In the genomic region with DNA sequence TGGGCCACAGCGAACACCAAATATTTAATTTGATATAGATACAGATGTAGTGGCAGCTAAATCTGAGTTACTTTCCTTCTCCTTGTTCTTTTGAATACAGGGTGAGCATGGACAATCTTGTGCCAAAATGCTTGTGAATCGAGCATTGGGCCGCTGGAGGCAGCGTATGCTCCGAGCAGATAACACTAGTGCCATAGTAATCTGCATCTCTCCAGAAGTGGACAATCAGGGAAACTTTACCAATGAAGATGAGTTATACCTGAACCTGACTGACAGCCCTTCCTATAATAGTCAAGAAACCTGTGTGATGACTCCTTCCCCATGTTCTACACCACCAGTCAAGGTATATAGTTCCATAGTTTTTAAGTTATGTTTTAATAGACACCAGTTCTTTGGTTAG, we compare ENCODE assay signal across 30 cellular contexts.
"Had no signal": no experiment of that assay in that cellular context is flagged by ENCODE, and none has a peak within 500 bp of the region (broad histone marks: within the 10 kb centered on the region; RNA-seq: fewer than 3 reads in every experiment).

No MANE protein-coding gene starts in this region.

- H3K27ac ChIP-seq: body of pancreas, epithelial cell of prostate, gastrocnemius medialis, left ventricle myocardium inferior, parathyroid adenoma, thoracic aorta, WERI-Rb-1 had no signal

- H3K9ac ChIP-seq: parathyroid adenoma had no signal

- H2AFZ ChIP-seq: parathyroid adenoma had no signal

- H3K9me3 Mint-ChIP-seq: activated CD4-positive, alpha-beta memory T cell treated with anti-CD3 and anti-CD28 coated beads for 36 hours; activated CD4-positive, alpha-beta T cell treated with anti-CD3 and anti-CD28 coated beads, Interleukin-2, amount 10 ng/mL, durations not matched to agents 24 days and 14 days; activated naive CD4-positive, alpha-beta T cell treated with anti-CD3 and anti-CD28 coated beads, Interleukin-2, amount 50 U/mL, for 24 hours; activated T-cell treated with anti-CD3 and anti-CD28 coated beads, Interleukin-2, amount 50 U/mL, for 24 hours; activated T-helper 17 cell treated with anti-CD3 and anti-CD28 coated beads, Interleukin-2, amount 50 U/mL, for 72 hours had no signal

- H3K4me1 ChIP-seq: body of pancreas, left ventricle myocardium inferior had no signal

- H3K27ac Mint-ChIP-seq: activated CD4-positive, alpha-beta memory T cell treated with anti-CD3 and anti-CD28 coated beads for 36 hours; activated CD4-positive, alpha-beta T cell treated with anti-CD3 and anti-CD28 coated beads, Interleukin-2, amount 10 ng/mL, durations not matched to agents 24 days and 14 days; activated naive CD4-positive, alpha-beta T cell treated with anti-CD3 and anti-CD28 coated beads, Interleukin-2, amount 50 U/mL, for 24 hours; activated T-cell treated with anti-CD3 and anti-CD28 coated beads, Interleukin-2, amount 50 U/mL, for 24 hours; activated T-helper 17 cell treated with anti-CD3 and anti-CD28 coated beads, Interleukin-2, amount 50 U/mL, for 72 hours; T-helper 17 cell had no signal

- H3K4me3 ChIP-seq: body of pancreas, gastrocnemius medialis, left ventricle myocardium inferior, lung, mucosa of descending colon, thoracic aorta had no signal

- H3K27me3 Mint-ChIP-seq: activated CD4-positive, alpha-beta memory T cell treated with anti-CD3 and anti-CD28 coated beads for 36 hours; activated CD4-positive, alpha-beta T cell treated with anti-CD3 and anti-CD28 coated beads, Interleukin-2, amount 10 ng/mL, durations not matched to agents 24 days and 14 days; activated naive CD4-positive, alpha-beta T cell treated with anti-CD3 and anti-CD28 coated beads, Interleukin-2, amount 50 U/mL, for 24 hours; activated T-cell treated with anti-CD3 and anti-CD28 coated beads, Interleukin-2, amount 50 U/mL, for 24 hours; activated T-helper 17 cell treated with anti-CD3 and anti-CD28 coated beads, Interleukin-2, amount 50 U/mL, for 72 hours; T-helper 17 cell had no signal

- H3K27me3 ChIP-seq: body of pancreas, gastrocnemius medialis had no signal

- H3K4me3 Mint-ChIP-seq: activated CD4-positive, alpha-beta memory T cell treated with anti-CD3 and anti-CD28 coated beads for 36 hours; activated CD4-positive, alpha-beta T cell treated with anti-CD3 and anti-CD28 coated beads, Interleukin-2, amount 10 ng/mL, durations not matched to agents 24 days and 14 days; activated naive CD4-positive, alpha-beta T cell treated with anti-CD3 and anti-CD28 coated beads, Interleukin-2, amount 50 U/mL, for 24 hours; activated T-cell treated with anti-CD3 and anti-CD28 coated beads, Interleukin-2, amount 50 U/mL, for 24 hours; activated T-helper 17 cell treated with anti-CD3 and anti-CD28 coated beads, Interleukin-2, amount 50 U/mL, for 72 hours; T-helper 17 cell had no signal

- H3K9me3 ChIP-seq: body of pancreas, gastrocnemius medialis, left ventricle myocardium inferior, mucosa of descending colon, thoracic aorta had no signal

- FAIRE-seq: colon, endometrium, islet of Langerhans, urothelium cell line had no signal

- DNase-seq: activated CD4-positive, alpha-beta memory T cell treated with anti-CD3 and anti-CD28 coated beads for 36 hours; activated CD4-positive, alpha-beta T cell treated with anti-CD3 and anti-CD28 coated beads, Interleukin-2, amount 10 ng/mL, durations not matched to agents 24 days and 14 days; activated CD4-positive, CD25-positive, alpha-beta regulatory T cell treated with anti-CD3 and anti-CD28 coated beads, Interleukin-2, amount 50 U/mL, for 72 hours; activated CD8-positive, alpha-beta memory T cell treated with anti-CD3 and anti-CD28 coated beads, Interleukin-2, amount 50 U/mL, for 48 hours; activated T-cell treated with anti-CD3 and anti-CD28 coated beads, Interleukin-2, amount 50 U/mL, for 24 hours; body of pancreas; dermis blood vessel endothelial cell; effector CD8-positive, alpha-beta T cell; gastrocnemius medialis; glutamatergic neuron; left ventricle myocardium inferior; mucosa of descending colon; occipital lobe; right cardiac atrium; stimulated activated CD4-positive, alpha-beta T cell treated with anti-CD3 and anti-CD28 coated beads, Interleukin-15, amount 100 ng/mL, for 24 hours; stimulated activated CD4-positive, alpha-beta T cell treated with anti-CD3 and anti-CD28 coated beads, Interleukin-2, amount 100 ng/mL, for 24 hours; stimulated activated naive CD4-positive, alpha-beta T cell; T-helper 17 cell; T1000; WERI-Rb-1 had no signal

- ATAC-seq: activated T-helper 17 cell treated with anti-CD3 and anti-CD28 coated beads, Interleukin-2, amount 50 U/mL, for 72 hours; body of pancreas; gastrocnemius medialis; mucosa of descending colon; right cardiac atrium; T-helper 17 cell had no signal
